Comparison of ENCODE assay signal across 8 cellular contexts in genomic region chr1:207868769-207869721, GRCh38. TPM values are rescaled to one million over a fixed set of nuclear protein-coding genes. Genes with fewer than 3 reads are reported as not detected.
DNase-seq lines count a peak whose midpoint lies in the region; ATAC-seq, FAIRE-seq and TF ChIP-seq lines count a peak whose summit lies in the region.

No MANE protein-coding gene starts in this region.

- FAIRE-seq in D721Med (lab: Jason Lieb, UNC) = no peak

- H3K36me3 Mint-ChIP-seq in activated T-helper 17 cell treated with anti-CD3 and anti-CD28 coated beads, Interleukin-2, amount 50 U/mL, for 72 hours (ENCODE audit: low read depth) = peaks cover 53% of the 10 kb centered on the region
- H3K36me3 Mint-ChIP-seq in naive B cell = peaks cover 7% of the 10 kb centered on the region in 2 donors

- H2AFZ ChIP-seq in fibroblast of lung (ENCODE audit: low read length) = peak overlapping the region; percentile 72

- peak; percentile 70 for ATAC-seq in GM19455 (IDR thresholded peaks at IDR 0.05; ENCODE audit: unreplicated experiment)
- peak; percentile 92 for ATAC-seq in Panc1
- peak; percentile 61 for ATAC-seq in activated T-helper 17 cell treated with anti-CD3 and anti-CD28 coated beads, Interleukin-2, amount 50 U/mL, for 72 hours (replicated peaks)
- peak; percentile 76 to 81 for ATAC-seq in naive B cell (ENCODE audit: low read depth in 2 of 2)

- intact Hi-C loops in Panc1 (cut with micrococcal nuclease; ENCODE audit: unreplicated experiment) (loop anchor here (1.0 kb wide), 1 partner anchor 41 kb away; no protein-coding TSS in a partner anchor), stomach (cut with DNase I; ENCODE audit: low total_unique reads) (loop anchor here (5.0 to 10.0 kb wide), 2 partner anchors 37 to 54 kb away; no protein-coding TSS in a partner anchor)

- H3K27ac Mint-ChIP-seq in activated T-helper 17 cell treated with anti-CD3 and anti-CD28 coated beads, Interleukin-2, amount 50 U/mL, for 72 hours = peak overlapping the region; percentile 93
- H3K27ac Mint-ChIP-seq in naive B cell = peak overlapping the region in 5 of 6 donors; percentile 73 to 94 (median 88)

- POLR2A ChIA-PET in Panc1 (lab: Charles Lee) = interaction anchor here (0.6 to 0.7 kb wide), 2 partner anchors 27 to 333 kb away, joined by 3 read pairs; no protein-coding TSS in a partner anchor

- H3K9me3 Mint-ChIP-seq in activated T-helper 17 cell treated with anti-CD3 and anti-CD28 coated beads, Interleukin-2, amount 50 U/mL, for 72 hours = no peaks in the 10 kb centered on the region
- no peaks in the 10 kb centered on the region for H3K9me3 Mint-ChIP-seq in naive B cell

- 2 to 4% (median 3%) methylated on average over 50 to 87 of the region's 87 CpGs for WGBS in stomach, 5 donors

- CTCF ChIA-PET in Panc1 (lab: Charles Lee) = interaction anchor here (0.6 to 1.3 kb wide), 6 partner anchors 29 to 306 kb away, joined by 3 to 13 read pairs (median 4); no protein-coding TSS in a partner anchor

- H3K4me3 ChIP-seq in Panc1 (ENCODE audit: low read depth in 2 of 2, low read length in 2 of 2) (peak overlapping the region; percentile 60 to 62), fibroblast of lung (replicated peaks in 1 of 4; ENCODE audit: control extremely low read depth in 1 of 4, insufficient read depth in 1 of 4, low read depth in 3 of 4, low read length in 4 of 4) (peak overlapping the region; percentile 58 to 86 (median 76)), stomach (peak overlapping the region; percentile 69 to 96 (median 82))

- DNase-seq in D721Med (ENCODE audit: insufficient read length, low spot score) (peak; percentile 88), HPDE6-E6E7 (ENCODE audit: extremely low spot score) (peak; percentile 70), Panc1 (ENCODE audit: low read depth, low spot score) (no peak), fibroblast of lung (ENCODE audit: low read depth in 2 of 2) (peak; percentile 61), naive B cell (peak; percentile 79), stomach (peak; percentile 83)

- TF ChIP-seq POLR2A in stomach (IDR thresholded peaks at IDR 0.05) = no peak

- H3K9me3 ChIP-seq in Panc1 (ENCODE audit: control insufficient read depth, insufficient read depth, low read depth, low read length) (no peaks in the 10 kb centered on the region), fibroblast of lung (ENCODE audit: control insufficient read depth, insufficient read depth, low read depth, low read length) (no peaks in the 10 kb centered on the region), stomach (no peaks in the 10 kb centered on the region)

- peak overlapping the region; percentile 83 for H3K9ac ChIP-seq in fibroblast of lung (ENCODE audit: insufficient read depth, low read length)

- H3K4me1 ChIP-seq in Panc1 (ENCODE audit: control insufficient read depth, insufficient read depth, low read length) = peaks cover 5% of the 10 kb centered on the region; the same call in 1 of the 2 replicates
- peaks cover 20% of the 10 kb centered on the region for H3K4me1 ChIP-seq in fibroblast of lung (ENCODE audit: control insufficient read depth, extremely low read depth, insufficient read depth, low read length)
- H3K4me1 ChIP-seq in stomach = peaks cover 71 to 91% (median 81%) of the 10 kb centered on the region in 4 donors

- in situ Hi-C loops in Panc1 (cut with HindIII; ENCODE audit: low pct_unique_long_range_greater_than_20kb, low sequenced_read_pairs) = no loop called here

- peak overlapping the region; percentile 97 for H3K4me2 ChIP-seq in fibroblast of lung (ENCODE audit: extremely low read depth, insufficient read depth, low read length)

- no peak for TF ChIP-seq EP300 in stomach (IDR thresholded peaks at IDR 0.05)

- BruUV-seq in Panc1 (replicated peaks; lab: Mats Ljungman, UMichigan) = no TSS peak

- H3K27me3 Mint-ChIP-seq in activated T-helper 17 cell treated with anti-CD3 and anti-CD28 coated beads, Interleukin-2, amount 50 U/mL, for 72 hours = no peaks in the 10 kb centered on the region
- H3K27me3 Mint-ChIP-seq in naive B cell = no peaks in the 10 kb centered on the region

- H4K20me1 ChIP-seq in fibroblast of lung (ENCODE audit: control insufficient read depth, extremely low read depth, insufficient read depth, low read length) = no peaks in the 10 kb centered on the region

- H3K27me3 ChIP-seq in Panc1 (ENCODE audit: control insufficient read depth, insufficient read depth, low read length) (0 out of 2 replicates have a peak, but pooled peaks cover 2% of the 10 kb centered on the region), fibroblast of lung (ENCODE audit: control insufficient read depth, insufficient read depth, low read length) (no peaks in the 10 kb centered on the region), stomach (no peaks in the 10 kb centered on the region)

- H3K27ac ChIP-seq in Panc1 (ENCODE audit: low read length) (peak overlapping the region; percentile 66; the same call in 1 of the 2 replicates), fibroblast of lung (ENCODE audit: insufficient read depth, low read length) (peak overlapping the region; percentile 71), stomach (peak overlapping the region; percentile 92 to 99 (median 95))

- peak overlapping the region; percentile 92 for H3K4me3 Mint-ChIP-seq in activated T-helper 17 cell treated with anti-CD3 and anti-CD28 coated beads, Interleukin-2, amount 50 U/mL, for 72 hours
- peak overlapping the region; percentile 94 to 99 (median 96) for H3K4me3 Mint-ChIP-seq in naive B cell

- peak; percentile 86 for TF ChIP-seq CTCF in D721Med (IDR thresholded peaks at IDR 0.05; ENCODE audit: insufficient read depth, missing control alignments)
- peak; percentile 98 for TF ChIP-seq CTCF in Panc1 (IDR thresholded peaks at IDR 0.05)
- peak; percentile 51 to 70 for TF ChIP-seq CTCF in fibroblast of lung (conservative IDR thresholded peaks at IDR 0.05 in 1 of 2, IDR thresholded peaks at IDR 0.05 in 1 of 2; ENCODE audit: low read depth in 1 of 2, low read length in 2 of 2)
- peak in 5 of 7 experiments; percentile 51 to 94 (median 82) for TF ChIP-seq CTCF in stomach (IDR thresholded peaks at IDR 0.05)

- no peaks in the 10 kb centered on the region for H3K36me3 ChIP-seq in Panc1 (ENCODE audit: control insufficient read depth, insufficient read depth, low read length)
- H3K36me3 ChIP-seq in fibroblast of lung (ENCODE audit: control insufficient read depth, insufficient read depth, low read length) = no peaks in the 10 kb centered on the region
- peaks cover 0 to 10% (median 5%) of the 10 kb centered on the region in 4 donors for H3K36me3 ChIP-seq in stomach

- peaks cover 18% of the 10 kb centered on the region for H3K79me2 ChIP-seq in fibroblast of lung (ENCODE audit: control insufficient read depth, insufficient read depth, low read length)

- peaks cover 64% of the 10 kb centered on the region for H3K4me1 Mint-ChIP-seq in activated T-helper 17 cell treated with anti-CD3 and anti-CD28 coated beads, Interleukin-2, amount 50 U/mL, for 72 hours
- peaks cover 68 to 89% (median 87%) of the 10 kb centered on the region in 3 donors for H3K4me1 Mint-ChIP-seq in naive B cell

RNA-seq across cellular contexts. Expression of gene CD34, which starts 41.9 kb away (rescaled TPM):
- 0.15 TPM for total RNA-seq in Panc1 (2021; ENCODE audit: unreplicated experiment)
- polyA plus RNA-seq in Panc1 (2012; ENCODE audit: insufficient read length) = 0.29 TPM
- under 1 TPM; 0.06 to 0.24 TPM for total RNA-seq in activated T-helper 17 cell treated with anti-CD3 and anti-CD28 coated beads, Interleukin-2, amount 50 U/mL, for 72 hours
- under 0.01 and 0.26 TPM in 2 replicates for total RNA-seq in fibroblast of lung
- 0.51 and 0.72 TPM in 2 replicates for polyA plus RNA-seq in fibroblast of lung
- 0.33 and 0.53 TPM in 2 replicates for polyA plus RNA-seq in fibroblast of lung (2012)
- 0.33 TPM in 1 of 2 replicates, not detected in the other for polyA minus RNA-seq in fibroblast of lung (ENCODE audit: low replicate concordance)
- polyA plus RNA-seq in naive B cell (ENCODE audit: low read depth in 6 of 6) = not detected
- total RNA-seq in stomach = 10 to 100 TPM in 4 of 5 donors, 1 to 10 TPM in 1; 9.4 to 31.2 (median 14.0) TPM
- 1 to 10 TPM; 3.2 to 9.2 (median 6.9) TPM for polyA plus RNA-seq in stomach
